In genomic region chr1:45014403-45015028, GRCh38 we compare ENCODE assay signal across 8 cellular contexts. TPM values are rescaled to one million over a fixed set of nuclear protein-coding genes. Genes with fewer than 3 reads are reported as not detected.
A peak's percentile ranks its signal among the peaks of the same experiment; 100 is the strongest.
DNase-seq lines count a peak whose midpoint lies in the region; ATAC-seq and TF ChIP-seq lines count a peak whose summit lies in the region.

No MANE protein-coding gene starts in this region.

- 55% methylated on average over 6 of the region's 6 CpGs for WGBS in liver

- H3K27me3 Mint-ChIP-seq in chondrocyte (ENCODE audit: low read depth): no peaks in the 10 kb centered on the region

- DNase-seq in AG08395 (ENCODE audit: low spot score) (peak; percentile 82), H7 (peak; percentile 73), NCI-H510A (lab: John Stamatoyannopoulos, UW) (peak; percentile 22), chondrocyte (ENCODE audit: low spot score) (no peak)
- DNase-seq in activated CD4-positive, alpha-beta T cell treated with anti-CD3 and anti-CD28 coated beads for 4 hours: peak; percentile 76 to 84
- peak; percentile 72 to 75 for DNase-seq in stimulated activated CD4-positive, alpha-beta T cell treated with anti-CD3 and anti-CD28 coated beads, Interleukin-4, amount 100 ng/mL, for 48 hours (ENCODE audit: low read depth in 2 of 2)

- H3K27me3 ChIP-seq in H7 (ENCODE audit: control insufficient read depth, insufficient read depth, low read length): peaks cover 10% of the 10 kb centered on the region; the same call in 1 of the 2 replicates
- no peaks in the 10 kb centered on the region for H3K27me3 ChIP-seq in liver (ENCODE audit: control insufficient read depth in 4 of 4, insufficient read depth in 4 of 4, low read length in 3 of 4)

- H3K4me3 Mint-ChIP-seq in chondrocyte (ENCODE audit: unreplicated experiment): peak overlapping the region; percentile 52

- peaks cover 45% of the 10 kb centered on the region for H3K4me1 Mint-ChIP-seq in chondrocyte (ENCODE audit: low read depth)

- TF ChIP-seq CTCF in chondrocyte (IDR thresholded peaks at IDR 0.05) (peak; percentile 93), liver (IDR thresholded peaks at IDR 0.05; ENCODE audit: low read depth, low read length, missing input control) (peak; percentile 83)

- H3K9me3 ChIP-seq in liver (ENCODE audit: control insufficient read depth in 4 of 4, low read length in 3 of 4): no peaks in the 10 kb centered on the region

- peaks cover 5% of the 10 kb centered on the region for H3K36me3 ChIP-seq in H7 (replicated peaks; ENCODE audit: control insufficient read depth, insufficient read depth, low read length)
- peaks cover 2 to 7% (median 2%) of the 10 kb centered on the region in 4 donors for H3K36me3 ChIP-seq in liver (ENCODE audit: control insufficient read depth in 4 of 4, insufficient read depth in 3 of 4, low read depth in 1 of 4, low read length in 3 of 4)

- peaks cover 2% of the 10 kb centered on the region for H3K36me3 Mint-ChIP-seq in chondrocyte (ENCODE audit: low read depth)

- no peak overlapping the region for H3K27ac ChIP-seq in liver (ENCODE audit: low read depth in 1 of 2, low read length in 2 of 2)

- peak; percentile 89 to 95 for TF ChIP-seq RAD21 in liver (IDR thresholded peaks at IDR 0.05)

- H3K27ac Mint-ChIP-seq in chondrocyte (ENCODE audit: unreplicated experiment): peak overlapping the region; percentile 6

- H3K9ac ChIP-seq in liver (ENCODE audit: low read depth in 1 of 2, low read length in 2 of 2): no peak overlapping the region

- no peak for ATAC-seq in HG02938 (IDR thresholded peaks at IDR 0.05; ENCODE audit: unreplicated experiment)

- no peaks in the 10 kb centered on the region for H3K9me3 Mint-ChIP-seq in chondrocyte (ENCODE audit: low read depth)

- peaks cover 14 to 52% (median 38%) of the 10 kb centered on the region in 4 donors for H3K4me1 ChIP-seq in liver (ENCODE audit: control insufficient read depth in 4 of 4, insufficient read depth in 4 of 4, low read length in 3 of 4)

- H3K4me3 ChIP-seq in H7 (ENCODE audit: insufficient read depth, low read depth, low read length) (no peak overlapping the region), liver (ENCODE audit: low read depth in 1 of 3, low read length in 3 of 3) (no peak overlapping the region)

TF ChIP-seq in liver, 16 proteins besides CTCF, POLR2A, EP300 and RAD21:
- no peak for TF ChIP-seq HNF4A (conservative IDR thresholded peaks at IDR 0.05)

RNA-seq across cellular contexts. Expression of gene UROD, which starts 2.5 kb away (rescaled TPM):
- 257 and 408 TPM in 2 replicates for total RNA-seq in H7 (2014; rRNA removed; shearing (Covaris generic))
- total RNA-seq in chondrocyte: 92.3 to 125 TPM (median 99.7 TPM) in 3 replicates
- total RNA-seq in liver: 100 to 1,000 TPM in 1 of 2 donors, 10 to 100 TPM in 1; 78.5 to 717 TPM
- polyA plus RNA-seq in liver: 100 to 1,000 TPM in 1 of 2 donors, 10 to 100 TPM in 1; 93.3 to 110 TPM

RNA-seq across cellular contexts. Expression of gene HECTD3, which starts 3.4 kb away (rescaled TPM):
- total RNA-seq in H7 (2014; rRNA removed; shearing (Covaris generic)): 45.3 and 53.1 TPM in 2 replicates
- total RNA-seq in chondrocyte: 34.5 to 43.6 TPM (median 36.5 TPM) in 3 replicates
- total RNA-seq in liver: 10 to 100 TPM; 18.9 to 29.5 TPM
- polyA plus RNA-seq in liver: 10 to 100 TPM; 15.9 to 32.9 TPM

RNA-seq across cellular contexts. Expression of gene EIF2B3, which starts 28.1 kb away (rescaled TPM):
- total RNA-seq in H7 (2014; rRNA removed; shearing (Covaris generic)): 56.8 and 60.1 TPM in 2 replicates
- total RNA-seq in chondrocyte: 24.4 to 37.5 TPM (median 30.0 TPM) in 3 replicates
- 10 to 100 TPM; 11.8 to 35.2 TPM for total RNA-seq in liver
- polyA plus RNA-seq in liver: 10 to 100 TPM; 16.4 to 22.2 TPM
